Comparison of ENCODE assay signal across 1 cellular context in genomic region chr6:143427109-143427817, GRCh38.
TF ChIP-seq lines count a peak whose summit lies in the region.

No MANE protein-coding gene starts in this region.

TF ChIP-seq in GM12878, 131 proteins besides CTCF, POLR2A, EP300 and RAD21 (continued from another document):
- TF ChIP-seq, protein P1, sequence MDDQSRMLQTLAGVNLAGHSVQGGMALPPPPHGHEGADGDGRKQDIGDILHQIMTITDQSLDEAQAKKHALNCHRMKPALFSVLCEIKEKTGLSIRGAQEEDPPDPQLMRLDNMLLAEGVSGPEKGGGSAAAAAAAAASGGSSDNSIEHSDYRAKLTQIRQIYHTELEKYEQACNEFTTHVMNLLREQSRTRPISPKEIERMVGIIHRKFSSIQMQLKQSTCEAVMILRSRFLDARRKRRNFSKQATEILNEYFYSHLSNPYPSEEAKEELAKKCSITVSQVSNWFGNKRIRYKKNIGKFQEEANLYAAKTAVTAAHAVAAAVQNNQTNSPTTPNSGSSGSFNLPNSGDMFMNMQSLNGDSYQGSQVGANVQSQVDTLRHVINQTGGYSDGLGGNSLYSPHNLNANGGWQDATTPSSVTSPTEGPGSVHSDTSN (IDR thresholded peaks at IDR 0.05; ENCODE audit: insufficient replicate concordance, low read depth, low read length), result no peak
- TF ChIP-seq PAX8 (IDR thresholded peaks at IDR 0.05) (no peak), POU2F2 (IDR thresholded peaks at IDR 0.05; ENCODE audit: borderline replicate concordance, low read depth, low read length) (0 out of 3 replicates have a peak, but pooled peaks have one; percentile 55), SIX5 (IDR thresholded peaks at IDR 0.05; ENCODE audit: low read depth, low read length, severe bottlenecking) (no peak), KAT2A (conservative IDR thresholded peaks at IDR 0.05; ENCODE audit: control insufficient read depth, low read depth, low read length) (no peak), PAX5 (IDR thresholded peaks at IDR 0.05; ENCODE audit: borderline replicate concordance, low read depth, low read length) (0 out of 2 replicates have a peak, but pooled peaks have one; percentile 32), HDGF (IDR thresholded peaks at IDR 0.05) (0 out of 2 replicates have a peak, but pooled peaks have one; percentile 34), RELA (IDR thresholded peaks at IDR 0.05; ENCODE audit: borderline replicate concordance, partially characterized antibody) (no peak), FOXM1 (IDR thresholded peaks at IDR 0.05; ENCODE audit: low read depth, low read length) (peak; percentile 37; the same call in 1 of the 2 replicates), CBX5 (IDR thresholded peaks at IDR 0.05; ENCODE audit: low read depth) (0 out of 2 replicates have a peak, but pooled peaks have one; percentile 68), ATF7 (IDR thresholded peaks at IDR 0.05; ENCODE audit: low read depth) (no peak)
- TF ChIP-seq, protein P2, sequence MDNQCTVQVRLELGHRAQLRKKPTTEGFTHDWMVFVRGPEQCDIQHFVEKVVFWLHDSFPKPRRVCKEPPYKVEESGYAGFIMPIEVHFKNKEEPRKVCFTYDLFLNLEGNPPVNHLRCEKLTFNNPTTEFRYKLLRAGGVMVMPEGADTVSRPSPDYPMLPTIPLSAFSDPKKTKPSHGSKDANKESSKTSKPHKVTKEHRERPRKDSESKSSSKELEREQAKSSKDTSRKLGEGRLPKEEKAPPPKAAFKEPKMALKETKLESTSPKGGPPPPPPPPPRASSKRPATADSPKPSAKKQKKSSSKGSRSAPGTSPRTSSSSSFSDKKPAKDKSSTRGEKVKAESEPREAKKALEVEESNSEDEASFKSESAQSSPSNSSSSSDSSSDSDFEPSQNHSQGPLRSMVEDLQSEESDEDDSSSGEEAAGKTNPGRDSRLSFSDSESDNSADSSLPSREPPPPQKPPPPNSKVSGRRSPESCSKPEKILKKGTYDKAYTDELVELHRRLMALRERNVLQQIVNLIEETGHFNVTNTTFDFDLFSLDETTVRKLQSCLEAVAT (IDR thresholded peaks at IDR 0.05), result no peak
